19 cellular contexts compared by ENCODE assay signal in the genomic region with DNA sequence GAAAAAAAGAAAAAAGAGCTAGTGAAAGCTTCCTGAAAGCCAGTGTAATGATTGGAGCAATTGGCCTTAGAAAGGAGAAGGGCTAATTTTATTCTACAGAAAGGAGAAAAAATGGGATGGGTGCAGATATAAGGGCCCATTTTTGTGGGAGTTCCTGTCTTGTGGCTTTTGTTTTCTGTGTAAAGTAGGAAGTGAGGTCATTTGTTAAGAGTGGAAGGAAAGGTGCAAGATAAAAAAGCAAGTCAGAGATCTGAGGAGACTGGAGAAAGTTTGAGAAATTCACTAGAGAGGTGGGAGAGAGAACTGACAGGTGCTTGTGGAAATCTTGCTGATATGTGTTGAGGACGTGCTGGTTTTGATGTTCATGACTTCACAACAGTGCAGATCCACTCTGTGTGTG.
"Had no signal": no experiment of that assay in that cellular context is flagged by ENCODE, and none has a peak within 500 bp of the region (broad histone marks: within the 10 kb centered on the region; RNA-seq: fewer than 3 reads in every experiment).

No MANE protein-coding gene starts in this region.

- H3K27ac ChIP-seq: cardiac muscle cell, epithelial cell of prostate, gastroesophageal sphincter, neutrophil, ovary, prostate gland, spleen, upper lobe of left lung had no signal

- H3K27me3 ChIP-seq: cardiac muscle cell, gastroesophageal sphincter, neutrophil, ovary, spleen, upper lobe of left lung had no signal

- H3K4me3 ChIP-seq: cardiac muscle cell, gastroesophageal sphincter, ovary, prostate gland, spleen, upper lobe of left lung had no signal

- H3K4me1 ChIP-seq: gastroesophageal sphincter, prostate gland, spleen had no signal

- H3K36me3 ChIP-seq: cardiac muscle cell, gastroesophageal sphincter, neutrophil, ovary, prostate gland, spleen, upper lobe of left lung had no signal

- H3K9me3 ChIP-seq: gastroesophageal sphincter, neutrophil, ovary, prostate gland, spleen, upper lobe of left lung had no signal

- DNase-seq: activated CD4-positive, alpha-beta T cell treated with anti-CD3 and anti-CD28 coated beads for 1 hour; activated naive CD4-positive, alpha-beta T cell treated with anti-CD3 and anti-CD28 coated beads for 36 hours; activated T-cell treated with anti-CD3 and anti-CD28 coated beads, Interleukin-2, amount 50 U/mL, for 48 hours; amygdala; head of caudate nucleus; islet precursor cell; left cardiac atrium; mesenchymal stem cell; ovary; spleen; stimulated activated CD4-positive, alpha-beta T cell treated with anti-CD3 and anti-CD28 coated beads, Interleukin-4, amount 100 ng/mL, for 1 hour; stimulated activated naive CD4-positive, alpha-beta T cell treated with Interleukin-2 at 50 U/mL for 16 hours; T-helper 9 cell; upper lobe of left lung had no signal

- ATAC-seq: gastroesophageal sphincter, left cardiac atrium had no signal
